ENCODE assay signal across 10 cellular contexts in the genomic region with DNA sequence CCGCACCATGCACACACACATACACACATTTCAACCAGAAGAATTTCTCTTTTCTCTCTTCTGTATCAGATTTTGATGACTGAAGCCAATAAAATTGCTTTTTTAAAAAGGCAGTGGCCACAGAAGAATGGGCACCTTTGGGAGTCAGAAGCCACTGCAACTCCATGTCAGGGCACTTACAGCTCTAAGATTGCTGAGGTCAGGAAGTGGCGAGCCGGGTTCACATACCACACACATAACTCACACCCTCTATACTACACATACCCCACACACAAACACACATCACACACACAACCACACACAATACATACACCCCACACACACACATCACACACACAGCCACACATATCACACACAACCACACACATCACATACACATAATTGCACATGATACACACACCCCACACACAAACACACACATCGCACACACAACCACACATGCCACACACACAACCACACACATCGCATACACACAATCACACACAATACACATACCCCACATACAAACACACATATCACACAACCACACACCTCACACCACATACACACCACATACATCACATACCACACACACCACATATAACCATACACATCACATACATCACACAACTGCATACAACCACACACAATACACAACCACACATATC. TPM values are rescaled to one million over a fixed set of nuclear protein-coding genes. Genes with fewer than 3 reads are reported as not detected.
DNase-seq lines count a peak whose midpoint lies in the region; ATAC-seq and TF ChIP-seq lines count a peak whose summit lies in the region.
"Had no signal": no experiment of that assay in that cellular context is flagged by ENCODE, and none has a peak within 500 bp of the region (broad histone marks: within the 10 kb centered on the region; RNA-seq: fewer than 3 reads in every experiment).

No MANE protein-coding gene starts in this region.

- no peaks in the 10 kb centered on the region for H3K36me3 Mint-ChIP-seq in chondrocyte (ENCODE audit: low read depth)

- no peaks in the 10 kb centered on the region for H3K27me3 Mint-ChIP-seq in chondrocyte (ENCODE audit: low read depth)

- no peak overlapping the region for H3K4me3 Mint-ChIP-seq in chondrocyte (ENCODE audit: unreplicated experiment)

- DNase-seq in GM04503 (ENCODE audit: low read depth) (peak; percentile 42), NAMALWA (ENCODE audit: low spot score) (peak; percentile 41), chondrocyte (ENCODE audit: low spot score) (peak; percentile 60), omental fat pad (ENCODE audit: low spot score) (peak; percentile 11), NCI-H526 treated with DMSO at 0.1 percent for 48 hours (lab: John Stamatoyannopoulos, UW) (no peak)
- DNase-seq: esophagus squamous epithelium, NCI-H748 treated with DMSO at 0.1 percent for 48 hours had no signal

- TF ChIP-seq CTCF in chondrocyte (IDR thresholded peaks at IDR 0.05) (no peak), omental fat pad (IDR thresholded peaks at IDR 0.05) (no peak)

- H3K27ac Mint-ChIP-seq in chondrocyte (ENCODE audit: unreplicated experiment): no peak overlapping the region

- H3K9me3 Mint-ChIP-seq in chondrocyte (ENCODE audit: low read depth): no peaks in the 10 kb centered on the region

- no peak for ATAC-seq in omental fat pad (ENCODE audit: low FRiP score)
- ATAC-seq in HG02973 (IDR thresholded peaks at IDR 0.05; ENCODE audit: unreplicated experiment): no peak
- no peak for ATAC-seq in GM18868 (IDR thresholded peaks at IDR 0.05; ENCODE audit: unreplicated experiment)

- H3K4me1 Mint-ChIP-seq in chondrocyte (ENCODE audit: low read depth): peaks cover 5% of the 10 kb centered on the region

RNA-seq across cellular contexts. Expression of a gene that starts 31.2 kb away (rescaled TPM):
- total RNA-seq in chondrocyte (5.4 to 12.3 TPM (median 5.7 TPM) in 3 replicates), omental fat pad (under 1 TPM in 2 of 4 donors, not detected in 2; 0.46 to 0.50 TPM)

RNA-seq across cellular contexts. Expression of a gene that starts 53.6 kb away (rescaled TPM):
- 11.6 to 44.3 TPM (median 14.5 TPM) in 3 replicates for total RNA-seq in chondrocyte
- total RNA-seq in omental fat pad: 1 to 10 TPM in 3 of 4 donors, under 1 TPM in 1; 0.65 to 9.6 (median 2.9) TPM

RNA-seq across cellular contexts. Expression of a gene that starts 59.5 kb away (rescaled TPM):
- 0.30 to 0.53 TPM in 2 of 3 replicates, not detected in the other for total RNA-seq in chondrocyte
- total RNA-seq in omental fat pad: under 1 TPM in 2 of 4 donors, not detected in 2; 0.24 to 0.95 TPM
- total RNA-seq: esophagus squamous epithelium, osteocyte had no signal
